8 cellular contexts compared by ENCODE assay signal in the genomic region with DNA sequence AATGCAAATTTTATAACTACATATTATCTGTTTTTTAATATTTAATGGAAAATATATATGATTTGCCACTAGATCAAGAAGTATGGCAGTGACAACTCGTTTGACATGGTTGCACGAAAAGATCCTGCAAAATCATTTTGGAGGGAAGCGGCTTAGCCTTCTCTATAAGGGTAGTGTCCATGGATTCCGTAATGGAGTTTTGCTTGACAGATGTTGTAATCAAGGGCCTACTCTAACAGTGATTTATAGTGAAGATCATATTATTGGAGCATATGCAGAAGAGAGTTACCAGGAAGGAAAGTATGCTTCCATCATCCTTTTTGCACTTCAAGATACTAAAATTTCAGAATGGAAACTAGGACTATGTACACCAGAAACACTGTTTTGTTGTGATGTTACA. TPM values are rescaled to one million over a fixed set of nuclear protein-coding genes. Genes with fewer than 3 reads are reported as not detected.
A peak's percentile ranks its signal among the peaks of the same experiment; 100 is the strongest.
DNase-seq lines count a peak whose midpoint lies in the region; ATAC-seq and TF ChIP-seq lines count a peak whose summit lies in the region.

No MANE protein-coding gene starts in this region.

- whole genome bisulfite sequencing in thyroid gland, 2 donors = 69 to 72% methylated on average over 4 of the region's 4 CpGs

- H3K36me3 Mint-ChIP-seq in activated CD4-positive, alpha-beta T cell treated with anti-CD3 and anti-CD28 coated beads, Interleukin-2, amount 10 ng/mL, durations not matched to agents 24 days and 14 days (ENCODE audit: low read depth) = peaks cover 53% of the 10 kb centered on the region

- peaks cover 6 to 11% of the 10 kb centered on the region in 2 donors for H3K4me1 ChIP-seq in thyroid gland

- no peaks in the 10 kb centered on the region for H3K9me3 ChIP-seq in thyroid gland

- H3K27ac ChIP-seq in VCaP (peak overlapping the region; percentile 39), thyroid gland (peak overlapping the region; percentile 0 to 60 (median 55))

- no peak for ATAC-seq in GM21526 (IDR thresholded peaks at IDR 0.05; ENCODE audit: low FRiP score, unreplicated experiment)

- H3K27me3 ChIP-seq in thyroid gland = no peaks in the 10 kb centered on the region

- no peak for TF ChIP-seq POLR2A in thyroid gland (IDR thresholded peaks at IDR 0.05)

- peak; percentile 58 for DNase-seq in activated CD4-positive, alpha-beta T cell treated with anti-CD3 and anti-CD28 coated beads, Interleukin-2, amount 10 ng/mL, durations not matched to agents 24 days and 14 days
- DNase-seq in activated CD4-positive, alpha-beta T cell treated with anti-CD3 and anti-CD28 coated beads, Interleukin-2, amount 50 U/mL, for 1 hour = no peak
- DNase-seq in hepatic stellate cell (ENCODE audit: low spot score) = peak; percentile 2
- no peak for DNase-seq in thyroid gland
- no peak for DNase-seq in COLO668 (lab: John Stamatoyannopoulos, UW; ENCODE audit: unreplicated experiment)
- DNase-seq in germinal center (ENCODE audit: low spot score) = no peak

- H3K27ac Mint-ChIP-seq in activated CD4-positive, alpha-beta T cell treated with anti-CD3 and anti-CD28 coated beads, Interleukin-2, amount 10 ng/mL, durations not matched to agents 24 days and 14 days = peak overlapping the region; percentile 92

- peaks cover 11% of the 10 kb centered on the region for H3K9me3 Mint-ChIP-seq in activated CD4-positive, alpha-beta T cell treated with anti-CD3 and anti-CD28 coated beads, Interleukin-2, amount 10 ng/mL, durations not matched to agents 24 days and 14 days

- H3K4me3 Mint-ChIP-seq in activated CD4-positive, alpha-beta T cell treated with anti-CD3 and anti-CD28 coated beads, Interleukin-2, amount 10 ng/mL, durations not matched to agents 24 days and 14 days = peak overlapping the region; percentile 95

- intact Hi-C loops in activated CD4-positive, alpha-beta T cell treated with anti-CD3 and anti-CD28 coated beads, Interleukin-2, amount 10 ng/mL, durations not matched to agents 24 days and 14 days (cut with micrococcal nuclease) = loop anchor here (2.0 kb wide), 1 partner anchor 27 kb away; no protein-coding TSS in a partner anchor
- intact Hi-C loops in thyroid gland (cut with DNase I) = no loop called here

- H3K4me1 Mint-ChIP-seq in activated CD4-positive, alpha-beta T cell treated with anti-CD3 and anti-CD28 coated beads, Interleukin-2, amount 10 ng/mL, durations not matched to agents 24 days and 14 days = peaks cover 54% of the 10 kb centered on the region

- no peaks in the 10 kb centered on the region for H3K27me3 Mint-ChIP-seq in activated CD4-positive, alpha-beta T cell treated with anti-CD3 and anti-CD28 coated beads, Interleukin-2, amount 10 ng/mL, durations not matched to agents 24 days and 14 days

- H3K4me3 ChIP-seq in thyroid gland (replicated peaks in 1 of 3) = peak overlapping the region in 2 of 3 donors; percentile 2 to 17

- TF ChIP-seq CTCF in VCaP (conservative IDR thresholded peaks at IDR 0.05) = no peak
- TF ChIP-seq CTCF in thyroid gland (IDR thresholded peaks at IDR 0.05) = no peak

- H3K36me3 ChIP-seq in thyroid gland = no peaks in the 10 kb centered on the region

RNA-seq across cellular contexts. Expression of gene IFI44, which starts 0.5 kb away (rescaled TPM):
- 20.4 and 27.6 TPM in 2 replicates for total RNA-seq in activated CD4-positive, alpha-beta T cell treated with anti-CD3 and anti-CD28 coated beads, Interleukin-2, amount 10 ng/mL, durations not matched to agents 24 days and 14 days
- 10 to 100 TPM; 23.5 to 58.7 (median 34.8) TPM for total RNA-seq in thyroid gland

RNA-seq across cellular contexts. Expression of gene IFI44L, which starts 29.9 kb away (rescaled TPM):
- 23.5 and 26.0 TPM in 2 replicates for total RNA-seq in activated CD4-positive, alpha-beta T cell treated with anti-CD3 and anti-CD28 coated beads, Interleukin-2, amount 10 ng/mL, durations not matched to agents 24 days and 14 days
- total RNA-seq in thyroid gland = 10 to 100 TPM in 2 of 4 donors, 1 to 10 TPM in 2; 8.1 to 22.9 (median 12.2) TPM

Comparison
In these comparisons a context has a peak if more than half of its experiments do, and no peak if none do; other contexts are left out.
1. DNase-seq: peak in activated CD4-positive, alpha-beta T cell treated with anti-CD3 and anti-CD28 coated beads, Interleukin-2, amount 10 ng/mL, durations not matched to agents 24 days and 14 days (single experiment) and hepatic stellate cell (single experiment); none in activated CD4-positive, alpha-beta T cell treated with anti-CD3 and anti-CD28 coated beads, Interleukin-2, amount 50 U/mL, for 1 hour (single experiment), thyroid gland (0 of 2), COLO668 (single experiment) and germinal center (single experiment).